In the genomic region with DNA sequence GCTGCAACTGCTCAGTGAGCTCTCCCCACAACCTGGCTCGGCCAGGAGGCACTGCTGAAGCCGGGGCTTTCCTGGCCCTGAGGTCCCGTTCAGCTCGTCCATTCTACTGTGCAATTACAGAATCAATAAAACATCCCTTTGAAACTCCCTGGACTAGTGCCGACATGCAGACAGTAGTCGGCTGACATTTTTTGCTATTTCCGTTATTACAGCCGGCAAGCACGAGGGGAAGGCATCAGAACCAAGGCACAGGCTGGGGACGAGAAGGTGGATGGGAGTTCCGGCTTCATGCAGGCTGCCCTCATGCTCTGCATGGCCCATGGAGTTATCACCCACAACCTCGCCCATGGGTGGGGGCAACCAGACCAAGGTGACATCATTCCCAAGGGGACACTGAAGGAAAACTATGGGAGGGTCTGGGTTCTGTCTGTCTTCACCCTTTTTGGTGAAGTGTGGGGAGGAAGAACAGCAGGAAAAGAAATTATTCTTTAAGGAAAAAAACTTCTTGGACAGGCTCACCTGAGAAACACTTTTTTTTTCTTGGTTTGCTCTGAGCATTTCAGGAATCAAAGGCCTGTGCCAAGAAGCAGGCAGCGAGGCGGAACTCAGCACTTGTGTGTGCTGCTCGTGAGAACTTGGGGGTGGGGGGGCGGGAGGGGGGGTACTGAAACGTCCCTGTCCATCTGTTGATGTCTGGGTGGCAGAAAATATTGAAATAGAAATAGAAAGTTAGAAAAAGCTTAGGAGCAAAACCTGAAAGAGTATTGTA, we compare ENCODE assay signal across 8 cellular contexts.
DNase-seq lines count a peak whose midpoint lies in the region; ATAC-seq, FAIRE-seq and TF ChIP-seq lines count a peak whose summit lies in the region.

No MANE protein-coding gene starts in this region.

- no peaks in the 10 kb centered on the region for H3K9me3 Mint-ChIP-seq in MCF 10A (ENCODE audit: unreplicated experiment)
- no peaks in the 10 kb centered on the region for H3K9me3 Mint-ChIP-seq in HFFc6

- CTCF ChIA-PET in HepG2 (lab: Yijun Ruan, JAX; ENCODE audit: low intra/inter-chr PET ratio, low total read pairs), result no interaction called here
- CTCF ChIA-PET in MCF 10A (lab: Yijun Ruan, JAX), result interaction anchor here (0.5 to 1.5 kb wide), 8 partner anchors 13 to 427 kb away, joined by 3 to 4 read pairs (median 3); no protein-coding TSS in a partner anchor

- BruUV-seq in HepG2 (replicated peaks; lab: Mats Ljungman, UMichigan), result no TSS peak
- BruUV-seq in MCF 10A (replicated peaks; lab: Mats Ljungman, UMichigan), result TSS peak; percentile 40

- no peaks in the 10 kb centered on the region for H3K27me3 Mint-ChIP-seq in MCF 10A (ENCODE audit: insufficient read depth, unreplicated experiment)
- no peaks in the 10 kb centered on the region for H3K27me3 Mint-ChIP-seq in HFFc6 (ENCODE audit: insufficient read depth)

- no peak overlapping the region for H2BK5ac ChIP-seq in mesenchymal stem cell (ENCODE audit: low read depth, low read length, poor library complexity, severe bottlenecking)

- H3K36me3 Mint-ChIP-seq in MCF 10A (ENCODE audit: insufficient read depth, unreplicated experiment), result peaks cover 9% of the 10 kb centered on the region
- peaks cover 13% of the 10 kb centered on the region for H3K36me3 Mint-ChIP-seq in HFFc6 (ENCODE audit: low read depth)

- peaks cover 41% of the 10 kb centered on the region for H3K79me1 ChIP-seq in mesenchymal stem cell (replicated peaks; ENCODE audit: low read length, poor library complexity, severe bottlenecking)

- no peak for TF ChIP-seq POLR2A in HepG2 (IDR thresholded peaks at IDR 0.05; ENCODE audit: insufficient read depth in 1 of 2, low read depth in 2 of 2, low read length in 2 of 2)

- 25% methylated on average over 17 of the region's 17 CpGs for WGBS in liver
- 96% methylated on average over 17 of the region's 17 CpGs for WGBS in HepG2 (ENCODE audit: low lambda C conversion rate)
- 82% methylated on average over 17 of the region's 17 CpGs for WGBS in mesenchymal stem cell
- 4 to 5% methylated on average over 17 of the region's 17 CpGs for WGBS in aorta, 2 donors

- TF ChIP-seq CTCF in liver (IDR thresholded peaks at IDR 0.05; ENCODE audit: low read depth, low read length, missing input control) (no peak), HepG2 (CRISPR knock-in tag; IDR thresholded peaks at IDR 0.05) (no peak), MCF 10A (IDR thresholded peaks at IDR 0.05; ENCODE audit: unreplicated experiment) (no peak), HFFc6 (IDR thresholded peaks at IDR 0.05) (no peak)

- no peak overlapping the region for H3K9ac ChIP-seq in liver (ENCODE audit: low read depth in 1 of 2, low read length in 2 of 2)
- H3K9ac ChIP-seq in HepG2 (ENCODE audit: insufficient read depth, low read depth, low read length), result no peak overlapping the region
- H3K9ac ChIP-seq in mesenchymal stem cell (ENCODE audit: low read length), result peak overlapping the region; percentile 28

- DNase-seq in HepG2 (ENCODE audit: low spot score) (no peak), MCF 10A (ENCODE audit: unreplicated experiment) (peak; percentile 74), mesenchymal stem cell (no peak), aorta (peak in 1 of 2 donors; percentile 60), SIG-M5 treated with dmso at 0.1 percent for 504 hours (lab: John Stamatoyannopoulos, UW; ENCODE audit: unreplicated experiment) (no peak), HFFc6 (no peak)

- H4K8ac ChIP-seq in mesenchymal stem cell (ENCODE audit: low read length), result no peak overlapping the region

- H4K91ac ChIP-seq in mesenchymal stem cell (ENCODE audit: low read length), result no peak overlapping the region

- H4K20me1 ChIP-seq in HepG2 (ENCODE audit: insufficient read depth, low read length), result peaks cover 4% of the 10 kb centered on the region

- H3K27ac Mint-ChIP-seq in MCF 10A (ENCODE audit: low read depth, unreplicated experiment) (peak overlapping the region; percentile 87), HFFc6 (no peak overlapping the region)

- H3K4me1 Mint-ChIP-seq in MCF 10A (ENCODE audit: insufficient read depth, unreplicated experiment) (peaks cover 59% of the 10 kb centered on the region), HFFc6 (ENCODE audit: low read depth) (peaks cover 55% of the 10 kb centered on the region)

- H2BK15ac ChIP-seq in mesenchymal stem cell (ENCODE audit: low read depth, poor library complexity, severe bottlenecking), result no peak overlapping the region

- H3K27ac ChIP-seq in liver (ENCODE audit: low read depth in 1 of 2, low read length in 2 of 2), result peak overlapping the region; percentile 54 to 58
- H3K27ac ChIP-seq in HepG2 (ENCODE audit: extremely low read length, insufficient read depth, low read length), result no peak overlapping the region
- H3K27ac ChIP-seq in mesenchymal stem cell (ENCODE audit: low read length, poor library complexity, severe bottlenecking), result no peak overlapping the region
- H3K27ac ChIP-seq in aorta (ENCODE audit: low read depth in 1 of 2, low read length in 2 of 2), result no peak overlapping the region

- H2AFZ ChIP-seq in HepG2 (ENCODE audit: low read length) (no peak overlapping the region), mesenchymal stem cell (ENCODE audit: low read depth, low read length) (no peak overlapping the region)

- H3K9me3 ChIP-seq in liver (ENCODE audit: control insufficient read depth in 4 of 4, low read length in 3 of 4), result no peaks in the 10 kb centered on the region
- H3K9me3 ChIP-seq in HepG2 (ENCODE audit: low read length), result no peaks in the 10 kb centered on the region
- H3K9me3 ChIP-seq in mesenchymal stem cell (ENCODE audit: control insufficient read depth, low read length), result no peaks in the 10 kb centered on the region
- no peaks in the 10 kb centered on the region for H3K9me3 ChIP-seq in aorta (ENCODE audit: control insufficient read depth, low read length)

- peak overlapping the region in 1 of 3 donors; percentile 58 for H3K4me3 ChIP-seq in liver (ENCODE audit: low read depth in 1 of 3, low read length in 3 of 3)
- no peak overlapping the region for H3K4me3 ChIP-seq in HepG2 (replicated peaks in 1 of 3; ENCODE audit: insufficient read depth in 1 of 3, low read depth in 2 of 3, low read length in 3 of 3)
- H3K4me3 ChIP-seq in mesenchymal stem cell (ENCODE audit: insufficient read depth in 1 of 2, low read depth in 1 of 2, low read length in 2 of 2), result peak overlapping the region in 1 of 2 experiments; percentile 22
- no peak overlapping the region for H3K4me3 ChIP-seq in aorta (ENCODE audit: low read length in 2 of 2)

- H2BK120ac ChIP-seq in mesenchymal stem cell (ENCODE audit: low read depth, low read length), result no peak overlapping the region

- ATAC-seq in HepG2 (no peak), aorta (ENCODE audit: low FRiP score) (peak; percentile 42), HG03175 (IDR thresholded peaks at IDR 0.05; ENCODE audit: unreplicated experiment) (no peak)

- in situ Hi-C loops in HepG2 (cut with HindIII; ENCODE audit: extremely low pct_ligation_motif_present, low pct_unique_long_range_greater_than_20kb), result no loop called here

- peaks cover 5 to 11% (median 6%) of the 10 kb centered on the region in 4 donors for H3K4me1 ChIP-seq in liver (ENCODE audit: control insufficient read depth in 4 of 4, insufficient read depth in 4 of 4, low read length in 3 of 4)
- no peaks in the 10 kb centered on the region for H3K4me1 ChIP-seq in HepG2 (ENCODE audit: insufficient read depth, low read length)
- peaks cover 28% of the 10 kb centered on the region for H3K4me1 ChIP-seq in mesenchymal stem cell (ENCODE audit: control insufficient read depth, insufficient read depth, low read depth, low read length)
- peaks cover 0 to 4% of the 10 kb centered on the region in 2 donors for H3K4me1 ChIP-seq in aorta (ENCODE audit: control insufficient read depth in 1 of 2, insufficient read depth in 2 of 2, low read length in 2 of 2)

- H3K18ac ChIP-seq in mesenchymal stem cell (ENCODE audit: low read depth in 1 of 2, low read length in 2 of 2), result no peak overlapping the region

- FAIRE-seq in HepG2 (lab: Jason Lieb, UNC), result no peak

- H3K4me2 ChIP-seq in HepG2 (ENCODE audit: low read depth, low read length) (no peak overlapping the region), mesenchymal stem cell (ENCODE audit: low read length, poor library complexity, severe bottlenecking) (no peak overlapping the region)

- TF ChIP-seq EP300 in HepG2 (IDR thresholded peaks at IDR 0.05; ENCODE audit: low read depth in 2 of 2, low read length in 2 of 2), result no peak
- TF ChIP-seq EP300 in HepG2 (CRISPR knock-in tag; IDR thresholded peaks at IDR 0.05; ENCODE audit: borderline replicate concordance), result no peak

- POLR2A ChIA-PET in HepG2 (lab: Yijun Ruan, JAX), result no interaction called here
- POLR2A ChIA-PET in MCF 10A (lab: Yijun Ruan, JAX), result interaction anchor here (0.6 to 3.0 kb wide), 14 partner anchors 11 to 156 kb away, joined by 3 to 14 read pairs (median 4); a partner anchor contains a TSS

- no peak overlapping the region for H3K14ac ChIP-seq in mesenchymal stem cell (ENCODE audit: low read length in 2 of 2)

- H3K4ac ChIP-seq in mesenchymal stem cell (ENCODE audit: low read depth in 1 of 2, low read length in 2 of 2), result no peak overlapping the region

- H2AK5ac ChIP-seq in mesenchymal stem cell (ENCODE audit: low read length, severe bottlenecking), result no peak overlapping the region

- H3K36me3 ChIP-seq in liver (ENCODE audit: control insufficient read depth in 4 of 4, insufficient read depth in 3 of 4, low read depth in 1 of 4, low read length in 3 of 4) (no peaks in the 10 kb centered on the region), HepG2 (replicated peaks in 1 of 2; ENCODE audit: control insufficient read depth in 1 of 2, insufficient read depth in 2 of 2, low read length in 2 of 2) (peaks cover 0 to 5% of the 10 kb centered on the region in 2 experiments; a peak in 3 of 5 replicates), mesenchymal stem cell (ENCODE audit: control insufficient read depth in 1 of 2, insufficient read depth in 2 of 2, low read depth in 1 of 2, low read length in 2 of 2) (peaks cover 0 to 19% of the 10 kb centered on the region in 2 experiments), aorta (ENCODE audit: control insufficient read depth in 1 of 2, insufficient read depth in 2 of 2, low read length in 1 of 2) (no peaks in the 10 kb centered on the region)

- H3K27me3 ChIP-seq in liver (ENCODE audit: control insufficient read depth in 4 of 4, insufficient read depth in 4 of 4, low read length in 3 of 4) (no peaks in the 10 kb centered on the region), HepG2 (ENCODE audit: control insufficient read depth in 1 of 2, insufficient read depth in 2 of 2, low read length in 2 of 2) (no peaks in the 10 kb centered on the region), mesenchymal stem cell (ENCODE audit: control insufficient read depth in 1 of 2, insufficient read depth in 1 of 2, low read length in 2 of 2) (no peaks in the 10 kb centered on the region), aorta (ENCODE audit: control insufficient read depth in 1 of 2, insufficient read depth in 2 of 2, low read length in 1 of 2) (no peaks in the 10 kb centered on the region)

- peaks cover 25% of the 10 kb centered on the region for H3K79me2 ChIP-seq in HepG2 (ENCODE audit: insufficient read depth, low read length)

- H3K23ac ChIP-seq in mesenchymal stem cell (ENCODE audit: low read length in 2 of 2), result no peak overlapping the region

- H2BK12ac ChIP-seq in mesenchymal stem cell (ENCODE audit: low read length in 2 of 2), result no peak overlapping the region

- peak; percentile 42 to 64 for TF ChIP-seq RAD21 in liver (IDR thresholded peaks at IDR 0.05)
- no peak for TF ChIP-seq RAD21 in HepG2 (CRISPR knock-in tag; IDR thresholded peaks at IDR 0.05)

- intact Hi-C loops in HepG2 (cut with micrococcal nuclease; ENCODE audit: unreplicated experiment) (no loop called here), MCF 10A (cut with micrococcal nuclease) (no loop called here), aorta (cut with DNase I) (no loop called here)

- peak overlapping the region; percentile 58 for H3K4me3 Mint-ChIP-seq in MCF 10A (ENCODE audit: unreplicated experiment)
- no peak overlapping the region for H3K4me3 Mint-ChIP-seq in HFFc6

Comparison
In these comparisons a context has a peak if more than half of its experiments do, and no peak if none do; other contexts are left out.
1. H3K27ac ChIP-seq: peak in liver (2 of 2); none in HepG2 (single experiment), mesenchymal stem cell (single experiment) and aorta (0 of 2).